Comparison of ENCODE assay signal across 26 cellular contexts in the genomic region with DNA sequence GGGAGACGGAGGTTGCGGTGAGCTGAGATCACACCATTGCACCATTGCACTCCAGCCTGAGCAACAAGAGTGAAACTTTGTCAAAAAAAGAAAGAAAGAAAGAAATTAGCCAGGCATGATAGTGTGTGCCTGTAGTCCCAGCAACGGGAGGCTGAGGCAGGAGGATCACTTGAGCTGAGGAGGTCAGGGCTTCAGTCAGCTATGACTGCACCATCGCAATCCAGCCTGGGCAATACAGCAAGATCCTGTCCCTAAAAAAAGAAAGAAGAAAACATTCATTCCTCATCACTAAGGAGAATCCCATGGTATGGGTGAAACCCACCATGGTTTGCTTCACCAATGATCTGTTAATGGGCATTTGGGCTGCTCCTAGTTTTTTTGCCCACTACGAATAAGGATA. TPM values are rescaled to one million over a fixed set of nuclear protein-coding genes. Genes with fewer than 3 reads are reported as not detected.
"Had no signal": no experiment of that assay in that cellular context is flagged by ENCODE, and none has a peak within 500 bp of the region (broad histone marks: within the 10 kb centered on the region; RNA-seq: fewer than 3 reads in every experiment).

No MANE protein-coding gene starts in this region.

- FAIRE-seq: astrocyte had no signal

- H3K36me3 ChIP-seq: brain microvascular endothelial cell, cardiac muscle cell, Peyer's patch, SJCRH30 had no signal

- H3K4me3 ChIP-seq: cardiac muscle cell, Peyer's patch, SJCRH30 had no signal

- H3K4me2 ChIP-seq: SK-N-SH had no signal

- H3K27me3 ChIP-seq: brain microvascular endothelial cell, cardiac muscle cell, Peyer's patch, SJCRH30 had no signal

- H3K9me3 ChIP-seq: Peyer's patch, SJCRH30, SK-N-SH had no signal

- H3K4me3 Mint-ChIP-seq: activated CD4-positive, alpha-beta memory T cell treated with anti-CD3 and anti-CD28 coated beads, Interleukin-2, amount 10 ng/mL, durations not matched to agents 7 days and 5 days; activated naive CD8-positive, alpha-beta T cell treated with anti-CD3 and anti-CD28 coated beads, Interleukin-2, amount 50 U/mL, for 24 hours; T-helper 2 cell treated with Interferon-gamma antibody and Interleukin-4, amounts not matched to agents 5 μg/mL and 100 μg/mL, for 36 hours had no signal

- DNase-seq: activated CD4-positive, alpha-beta memory T cell treated with anti-CD3 and anti-CD28 coated beads, Interleukin-2, amount 10 ng/mL, durations not matched to agents 7 days and 5 days; activated CD4-positive, alpha-beta T cell treated with anti-CD3 and anti-CD28 coated beads, Interleukin-2, amount 50 U/mL, for 1 hour; activated naive CD4-positive, alpha-beta T cell treated with anti-CD3 and anti-CD28 coated beads, Interleukin-2, amount 50 U/mL, for 16 hours; activated naive CD8-positive, alpha-beta T cell treated with anti-CD3 and anti-CD28 coated beads, Interleukin-2, amount 50 U/mL, for 24 hours; activated T-cell treated with anti-CD3 and anti-CD28 coated beads for 4 hours; amygdala; brain microvascular endothelial cell; cerebellar nuclear complex; Kasumi-1; KBM-7; NCI-H1105 treated with DMSO at 0.1 percent for 48 hours; NCI-H1436 treated with DMSO at 0.1 percent for 48 hours; NCI-H187; NCI-H2081; NCI-H510A treated with DMSO at 0.1 percent for 48 hours; NCI-H69; Peyer's patch; Right ventricle myocardium superior; SJCRH30; SK-N-SH; T-helper 1 cell had no signal

- H3K27ac ChIP-seq: brain microvascular endothelial cell, cardiac muscle cell, Peyer's patch, RWPE1, SJCRH30 had no signal

- H3K27ac Mint-ChIP-seq: activated CD4-positive, alpha-beta memory T cell treated with anti-CD3 and anti-CD28 coated beads, Interleukin-2, amount 10 ng/mL, durations not matched to agents 7 days and 5 days; activated naive CD8-positive, alpha-beta T cell treated with anti-CD3 and anti-CD28 coated beads, Interleukin-2, amount 50 U/mL, for 24 hours; T-helper 2 cell treated with Interferon-gamma antibody and Interleukin-4, amounts not matched to agents 5 μg/mL and 100 μg/mL, for 36 hours had no signal

- ATAC-seq: activated naive CD8-positive, alpha-beta T cell treated with anti-CD3 and anti-CD28 coated beads, Interleukin-2, amount 50 U/mL, for 24 hours had no signal

- H3K9me3 Mint-ChIP-seq: activated CD4-positive, alpha-beta memory T cell treated with anti-CD3 and anti-CD28 coated beads, Interleukin-2, amount 10 ng/mL, durations not matched to agents 7 days and 5 days; activated naive CD8-positive, alpha-beta T cell treated with anti-CD3 and anti-CD28 coated beads, Interleukin-2, amount 50 U/mL, for 24 hours; T-helper 2 cell treated with Interferon-gamma antibody and Interleukin-4, amounts not matched to agents 5 μg/mL and 100 μg/mL, for 36 hours had no signal

- H3K9ac ChIP-seq: SK-N-SH had no signal

RNA-seq across cellular contexts. Expression of gene AP1M2, which starts 13.0 kb away (rescaled TPM):
- total RNA-seq: activated CD4-positive, alpha-beta memory T cell treated with anti-CD3 and anti-CD28 coated beads, Interleukin-2, amount 10 ng/mL, durations not matched to agents 7 days and 5 days; activated CD8-positive, alpha-beta memory T cell treated with anti-CD3 and anti-CD28 coated beads for 36 hours; Right ventricle myocardium superior had no signal
